ENCODE assay signal across 9 cellular contexts in the genomic region with DNA sequence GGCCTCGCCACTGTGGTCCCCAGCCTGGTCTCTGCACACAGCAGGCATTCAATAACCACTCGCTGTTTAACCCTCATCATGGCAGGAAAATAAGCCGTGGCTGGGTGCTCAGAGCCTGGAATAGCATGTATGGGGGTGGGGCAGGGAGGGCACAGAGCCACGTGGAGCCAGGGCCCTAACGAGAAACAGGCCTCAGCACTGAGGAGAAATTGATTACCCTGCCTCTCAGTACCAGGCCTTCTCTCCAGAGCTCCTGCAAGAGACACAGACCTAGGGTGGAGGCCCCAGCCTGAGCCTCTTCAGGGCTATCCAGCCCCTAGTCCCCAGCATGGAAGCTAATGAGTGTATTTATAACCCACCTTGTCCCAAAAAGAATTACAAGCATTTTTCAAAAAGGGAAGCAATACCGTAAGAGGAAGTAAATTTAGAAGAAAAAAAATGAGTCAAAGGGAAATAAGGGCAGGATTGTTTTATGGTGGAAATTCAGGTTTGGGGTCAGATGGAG.
DNase-seq lines count a peak whose midpoint lies in the region; ATAC-seq and TF ChIP-seq lines count a peak whose summit lies in the region.
"Had no signal": no experiment of that assay in that cellular context is flagged by ENCODE, and none has a peak within 500 bp of the region (broad histone marks: within the 10 kb centered on the region; RNA-seq: fewer than 3 reads in every experiment).

No MANE protein-coding gene starts in this region.

- TF ChIP-seq CTCF in body of pancreas (IDR thresholded peaks at IDR 0.05) = no peak
- no peak for TF ChIP-seq CTCF in ovary (IDR thresholded peaks at IDR 0.05)

- H3K9ac ChIP-seq in skeletal muscle satellite cell (ENCODE audit: low read depth, low read length) = no peak overlapping the region

- TF ChIP-seq POLR2A in body of pancreas (IDR thresholded peaks at IDR 0.05) = no peak
- no peak for TF ChIP-seq POLR2A in ovary (IDR thresholded peaks at IDR 0.05)

- peak; percentile 36 for ATAC-seq in GM19351 (IDR thresholded peaks at IDR 0.05; ENCODE audit: unreplicated experiment)
- peak; percentile 30 for ATAC-seq in HG03103 (IDR thresholded peaks at IDR 0.05; ENCODE audit: low read depth, unreplicated experiment)
- ATAC-seq in body of pancreas = peak; percentile 9
- ATAC-seq in HG03442 (IDR thresholded peaks at IDR 0.05; ENCODE audit: unreplicated experiment) = no peak
- ATAC-seq: K562 had no signal

- H3K4me1 ChIP-seq in body of pancreas = no peaks in the 10 kb centered on the region
- H3K4me1 ChIP-seq in skeletal muscle satellite cell (ENCODE audit: control insufficient read depth, insufficient read depth, low read length) = peaks cover 26% of the 10 kb centered on the region
- peaks cover 3% of the 10 kb centered on the region for H3K4me1 ChIP-seq in ovary (ENCODE audit: insufficient read depth)

- peak overlapping the region; percentile 38 for H3K4me2 ChIP-seq in skeletal muscle satellite cell (ENCODE audit: low read length)

- H3K36me3 ChIP-seq in body of pancreas (replicated peaks in 1 of 2; ENCODE audit: insufficient read depth in 1 of 2, low read depth in 2 of 2) (no peaks in the 10 kb centered on the region), skeletal muscle satellite cell (ENCODE audit: insufficient read depth, low read length) (no peaks in the 10 kb centered on the region), ovary (no peaks in the 10 kb centered on the region)

- 62 to 81% methylated on average over 6 of the region's 6 CpGs for WGBS in body of pancreas, 2 donors
- 77 to 84% (median 79%) methylated on average over 6 of the region's 6 CpGs for WGBS in ovary, 3 donors

- H3K9me3 ChIP-seq in body of pancreas = no peaks in the 10 kb centered on the region
- H3K9me3 ChIP-seq in skeletal muscle satellite cell (replicated peaks; ENCODE audit: low read length) = no peaks in the 10 kb centered on the region
- no peaks in the 10 kb centered on the region for H3K9me3 ChIP-seq in ovary

- no peak for TF ChIP-seq EP300 in ovary (IDR thresholded peaks at IDR 0.05)

- H3K27me3 ChIP-seq in body of pancreas (no peaks in the 10 kb centered on the region), skeletal muscle satellite cell (ENCODE audit: control insufficient read depth, insufficient read depth, low read length) (peaks cover 4% of the 10 kb centered on the region), ovary (no peaks in the 10 kb centered on the region)

- peak overlapping the region in 1 of 4 donors; percentile 61 for H3K27ac ChIP-seq in body of pancreas
- H3K27ac ChIP-seq in ovary = no peak overlapping the region

- H3K4me3 ChIP-seq in body of pancreas (no peak overlapping the region), skeletal muscle satellite cell (ENCODE audit: low read length) (no peak overlapping the region), ovary (no peak overlapping the region)
- H3K4me3 ChIP-seq: K562 had no signal

- DNase-seq in body of pancreas (no peak), NCI-H1930 (lab: John Stamatoyannopoulos, UW) (no peak), ovary (no peak)
- no peak for DNase-seq in activated CD8-positive, alpha-beta memory T cell treated with anti-CD3 and anti-CD28 coated beads for 24 hours

- intact Hi-C loops in body of pancreas (cut with DNase I) (loop anchor here (10.0 kb wide), 1 partner anchor 96 kb away; no protein-coding TSS in a partner anchor), ovary (cut with DNase I) (no loop called here)
